In the genomic region with DNA sequence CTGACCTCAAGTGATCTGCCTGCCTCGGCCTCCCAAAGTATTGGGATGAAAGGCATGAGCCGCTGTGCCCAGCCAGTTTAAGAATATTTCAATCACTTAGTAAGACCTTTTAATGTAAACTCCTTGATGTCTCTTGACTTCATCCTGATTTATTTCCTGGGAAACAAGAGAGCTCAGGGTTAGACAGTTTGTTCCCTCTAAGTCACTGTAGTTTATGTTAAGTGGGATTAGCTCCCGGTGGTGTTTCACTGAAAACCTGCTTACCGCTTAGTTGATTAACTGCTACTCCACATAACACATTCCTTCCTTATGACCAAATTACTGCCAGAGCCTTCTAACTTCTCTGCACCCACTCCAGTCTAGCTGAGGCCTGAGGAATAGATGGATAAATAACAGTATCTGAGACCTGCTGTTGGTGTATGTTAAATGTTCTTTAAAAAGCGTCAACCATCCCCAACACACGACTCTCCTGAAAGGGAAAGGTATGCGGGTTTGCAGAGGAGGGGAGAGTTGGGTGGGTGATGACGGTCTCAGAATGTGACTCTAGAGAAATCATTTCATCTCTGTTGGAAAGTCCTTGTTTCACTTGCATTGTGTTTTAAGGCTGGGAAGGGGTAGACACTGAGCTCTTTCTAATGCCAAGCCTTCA, we compare ENCODE assay signal across 8 cellular contexts. TPM values are rescaled to one million over a fixed set of nuclear protein-coding genes. Genes with fewer than 3 reads are reported as not detected.
DNase-seq lines count a peak whose midpoint lies in the region; ATAC-seq lines count a peak whose summit lies in the region.

No MANE protein-coding gene starts in this region.

- H3K4me3 Mint-ChIP-seq in activated naive CD4-positive, alpha-beta T cell treated with anti-CD3 and anti-CD28 coated beads, Interleukin-2, amount 10 ng/mL, durations not matched to agents 7 days and 5 days, result no peak overlapping the region

- DNase-seq in M059J (ENCODE audit: low read depth), result peak; percentile 96
- DNase-seq in myocyte (ENCODE audit: low read depth), result peak; percentile 56
- DNase-seq in DMS 273 (lab: John Stamatoyannopoulos, UW; ENCODE audit: unreplicated experiment), result no peak
- no peak for DNase-seq in activated naive CD4-positive, alpha-beta T cell treated with anti-CD3 and anti-CD28 coated beads, Interleukin-2, amount 10 ng/mL, durations not matched to agents 7 days and 5 days
- no peak for DNase-seq in NOMO-1 treated with DMSO at 0.1 percent for 48 hours (lab: John Stamatoyannopoulos, UW; ENCODE audit: unreplicated experiment)

- H3K79me2 ChIP-seq in ACC112 (ENCODE audit: control insufficient read depth, insufficient read depth, low read length, unreplicated experiment), result peaks cover 97% of the 10 kb centered on the region

- peaks cover 16% of the 10 kb centered on the region for H3K4me1 Mint-ChIP-seq in activated naive CD4-positive, alpha-beta T cell treated with anti-CD3 and anti-CD28 coated beads, Interleukin-2, amount 10 ng/mL, durations not matched to agents 7 days and 5 days

- no peaks in the 10 kb centered on the region for H3K27me3 Mint-ChIP-seq in activated naive CD4-positive, alpha-beta T cell treated with anti-CD3 and anti-CD28 coated beads, Interleukin-2, amount 10 ng/mL, durations not matched to agents 7 days and 5 days

- H3K4me3 ChIP-seq in ACC112 (ENCODE audit: low read depth, low read length) (no peak overlapping the region), ectodermal cell (ENCODE audit: insufficient read depth, low read depth, low read length) (no peak overlapping the region)

- H3K36me3 ChIP-seq in ACC112 (ENCODE audit: insufficient read depth, low read length) (peaks cover 9% of the 10 kb centered on the region), ectodermal cell (ENCODE audit: control insufficient read depth, insufficient read depth, low read length) (no peaks in the 10 kb centered on the region)

- H3K4me1 ChIP-seq in ACC112 (ENCODE audit: control insufficient read depth, insufficient read depth, low read length, unreplicated experiment), result peaks cover 42% of the 10 kb centered on the region
- peaks cover 20% of the 10 kb centered on the region for H3K4me1 ChIP-seq in ectodermal cell (ENCODE audit: control insufficient read depth, insufficient read depth, low read length)

- no peaks in the 10 kb centered on the region for H3K9me3 Mint-ChIP-seq in activated naive CD4-positive, alpha-beta T cell treated with anti-CD3 and anti-CD28 coated beads, Interleukin-2, amount 10 ng/mL, durations not matched to agents 7 days and 5 days

- CTCF ChIA-PET in activated naive CD4-positive, alpha-beta T cell treated with anti-CD3 and anti-CD28 coated beads, Interleukin-2, amount 10 ng/mL, durations not matched to agents 7 days and 5 days (lab: Charles Lee), result no interaction called here

- peaks cover 6% of the 10 kb centered on the region for H3K36me3 Mint-ChIP-seq in activated naive CD4-positive, alpha-beta T cell treated with anti-CD3 and anti-CD28 coated beads, Interleukin-2, amount 10 ng/mL, durations not matched to agents 7 days and 5 days

- ATAC-seq in GM19455 (IDR thresholded peaks at IDR 0.05; ENCODE audit: unreplicated experiment), result no peak

- H3K27ac Mint-ChIP-seq in activated naive CD4-positive, alpha-beta T cell treated with anti-CD3 and anti-CD28 coated beads, Interleukin-2, amount 10 ng/mL, durations not matched to agents 7 days and 5 days, result no peak overlapping the region

- no peaks in the 10 kb centered on the region for H3K27me3 ChIP-seq in ACC112 (ENCODE audit: insufficient read depth, low read length)
- no peaks in the 10 kb centered on the region for H3K27me3 ChIP-seq in ectodermal cell (ENCODE audit: control insufficient read depth, insufficient read depth, low read length, poor library complexity, severe bottlenecking)

- H2AFZ ChIP-seq in ACC112 (ENCODE audit: low read length, unreplicated experiment), result no peak overlapping the region

- peak overlapping the region; percentile 67 for H3K27ac ChIP-seq in ACC112 (ENCODE audit: low read depth, low read length)
- H3K27ac ChIP-seq in ectodermal cell (ENCODE audit: insufficient read depth, low read depth, low read length, poor library complexity, severe bottlenecking), result peak overlapping the region; percentile 71

- H3K9me3 ChIP-seq in ectodermal cell (ENCODE audit: control insufficient read depth, low read length), result no peaks in the 10 kb centered on the region

- 44 to 46% methylated on average over 7 to 8 of the region's 8 CpGs for WGBS in ectodermal cell, 2 experiments

RNA-seq across cellular contexts. Expression of gene CREB3L2, which starts 48.7 kb away (rescaled TPM):
- 16.5 and 31.9 TPM in 2 replicates for total RNA-seq in M059J (2014; rRNA removed; shearing (Covaris generic))
- polyA plus RNA-seq in ectodermal cell (2013, experiment 1 of 4), result 27.3 TPM
- 26.6 TPM for polyA plus RNA-seq in ectodermal cell (2013, experiment 2 of 4)
- polyA plus RNA-seq in ectodermal cell (2013, experiment 3 of 4), result 19.4 TPM
- 23.0 TPM for polyA plus RNA-seq in ectodermal cell (2013, experiment 4 of 4)
- 21.2 and 31.3 TPM in 2 replicates for total RNA-seq in myocyte
- polyA plus RNA-seq in myocyte (2012), result 52.1 TPM

Comparison
In these comparisons a context has a peak if more than half of its experiments do, and no peak if none do; other contexts are left out.
1. DNase-seq: peak in M059J (single experiment) and myocyte (single experiment); none in DMS 273 (single experiment), activated naive CD4-positive, alpha-beta T cell treated with anti-CD3 and anti-CD28 coated beads, Interleukin-2, amount 10 ng/mL, durations not matched to agents 7 days and 5 days (single experiment) and NOMO-1 treated with DMSO at 0.1 percent for 48 hours (single experiment).